ENCODE assay signal across 12 cellular contexts in genomic region chr2:187615364-187615763, GRCh38.
"Had no signal": no experiment of that assay in that cellular context is flagged by ENCODE, and none has a peak within 500 bp of the region (broad histone marks: within the 10 kb centered on the region; RNA-seq: fewer than 3 reads in every experiment).

No MANE protein-coding gene starts in this region.

- H3K27ac ChIP-seq: lower lobe of right lung, skin epidermis, stomach, thoracic aorta had no signal

- H3K27me3 ChIP-seq: stomach had no signal

- H3K9me3 ChIP-seq: lower lobe of right lung, stomach, thoracic aorta had no signal

- H3K4me1 ChIP-seq: lower lobe of right lung, stomach had no signal

- H3K36me3 ChIP-seq: lower lobe of right lung, stomach, thoracic aorta had no signal

- DNase-seq: activated CD4-positive, alpha-beta T cell treated with anti-CD3 and anti-CD28 coated beads, Interleukin-2, amount 50 U/mL, for 1 hour; activated effector memory CD4-positive, alpha-beta T cell treated with anti-CD3 and anti-CD28 coated beads, Interleukin-2, amount 50 U/mL, for 16 hours; aorta; cortex of kidney; effector CD8-positive, alpha-beta T cell; glutamatergic neuron; lower lobe of right lung; naive B cell; stimulated activated CD4-positive, alpha-beta T cell treated with anti-CD3 and anti-CD28 coated beads, Interleukin-4, amount 100 ng/mL, for 4 hours; stomach had no signal

- H3K4me3 ChIP-seq: lower lobe of right lung, skin epidermis, stomach, thoracic aorta had no signal
